Comparison of ENCODE assay signal across 8 cellular contexts in the genomic region with DNA sequence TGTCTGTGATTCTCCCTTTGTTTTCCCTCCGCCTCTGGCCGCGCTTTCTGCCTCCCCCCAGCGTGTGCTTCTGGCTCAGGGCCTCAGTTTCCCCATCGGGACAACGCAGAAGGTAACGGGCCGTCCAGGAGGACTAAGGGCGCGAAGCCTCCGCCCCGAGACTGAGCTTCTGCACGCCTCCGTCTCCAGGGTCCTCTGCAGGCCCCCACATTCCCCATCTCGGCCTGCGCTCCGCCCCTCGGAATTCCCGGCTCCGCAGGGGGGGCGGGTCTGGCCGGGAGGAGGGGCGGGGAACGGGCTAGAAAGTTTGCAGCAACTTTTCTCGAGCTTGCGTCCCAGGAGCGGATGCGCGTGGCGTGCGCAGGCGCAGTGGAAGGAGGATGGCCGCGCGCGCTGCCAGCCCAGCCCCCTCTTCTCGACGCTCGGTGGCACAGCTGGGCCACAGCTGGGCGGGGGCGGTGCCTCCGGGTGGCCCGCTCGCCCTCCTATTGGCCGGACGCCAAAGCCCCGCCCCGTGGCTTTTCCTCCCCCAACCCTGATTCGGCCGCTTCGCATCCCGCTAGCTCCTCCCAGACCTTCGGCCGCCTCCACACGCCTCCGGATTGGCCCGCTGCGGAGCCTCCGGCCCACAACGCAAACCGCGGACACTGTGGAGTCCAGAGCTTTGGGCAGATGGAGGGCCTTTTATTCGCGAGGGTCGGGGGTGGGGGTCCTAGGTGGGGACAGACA. TPM values are rescaled to one million over a fixed set of nuclear protein-coding genes. Genes with fewer than 3 reads are reported as not detected.
DNase-seq lines count a peak whose midpoint lies in the region; ATAC-seq and TF ChIP-seq lines count a peak whose summit lies in the region.

A gene (minus strand): TSS at position 199 of the 729 bp plus-strand sequence. CDS start 408 bp downstream, outside the sequence.

- peak within 1 kb of the TSS; percentile 100 for H3K27ac Mint-ChIP-seq in WTC11

- intact Hi-C loops in A673 (cut with micrococcal nuclease; ENCODE audit: unreplicated experiment), result no loop called here
- intact Hi-C loops in spleen (cut with DNase I; ENCODE audit: low total_unique reads), result no loop called here

- no TSS peak for BruUV-seq in A673 (replicated peaks; lab: Mats Ljungman, UMichigan)

- no peaks in the 10 kb centered on the region for H3K9me3 ChIP-seq in A673 (ENCODE audit: low read depth, low read length, poor library complexity, severe bottlenecking)
- H3K9me3 ChIP-seq in spleen, result no peaks in the 10 kb centered on the region

- peak; percentile 99 for DNase-seq in A673 (ENCODE audit: low spot score)
- peak; percentile 92 for DNase-seq in NCI-H2171 treated with DMSO at 0.1 percent for 48 hours (lab: John Stamatoyannopoulos, UW)
- peak; percentile 99 for DNase-seq in WTC11 (ENCODE audit: low spot score)
- peak; percentile 99 for DNase-seq in cardiac fibroblast (ENCODE audit: low read depth in 2 of 2)
- DNase-seq in inferior parietal cortex (ENCODE audit: extremely low spot score), result peak; percentile 93
- DNase-seq in spleen, result peak; percentile 97

- peak; percentile 43 to 79 (median 57) for TF ChIP-seq POLR2A in spleen (IDR thresholded peaks at IDR 0.05)

- peak within 1 kb of the TSS; percentile 97 for H3K4me3 Mint-ChIP-seq in WTC11

- H3K4me1 ChIP-seq in A673 (ENCODE audit: insufficient read depth, low read length, poor library complexity, severe bottlenecking), result peaks cover 19% of the 10 kb centered on the region
- peaks cover 3 to 71% (median 45%) of the 10 kb centered on the region in 6 donors for H3K4me1 ChIP-seq in spleen

- H3K4me1 Mint-ChIP-seq in WTC11, result peaks cover 23% of the 10 kb centered on the region

- H3K4me3 ChIP-seq in A673 (ENCODE audit: low read depth, low read length, poor library complexity, severe bottlenecking) (peak within 1 kb of the TSS; percentile 89), cardiac fibroblast (replicated peaks in 1 of 2; ENCODE audit: low read depth in 2 of 2, low read length in 2 of 2) (peak within 1 kb of the TSS; percentile 79 to 81), spleen (peak within 1 kb of the TSS; percentile 49 to 86 (median 80))

- H3K27me3 Mint-ChIP-seq in WTC11 (ENCODE audit: low read depth), result peaks cover 2% of the 10 kb centered on the region; the same call in 1 of the 2 replicates

- TF ChIP-seq CTCF in A673 (conservative IDR thresholded peaks at IDR 0.05; ENCODE audit: low read depth, low read length), result no peak
- no peak for TF ChIP-seq CTCF in WTC11 (IDR thresholded peaks at IDR 0.05)
- no peak for TF ChIP-seq CTCF in cardiac fibroblast (IDR thresholded peaks at IDR 0.05; ENCODE audit: low read depth, low read length)
- no peak for TF ChIP-seq CTCF in spleen (IDR thresholded peaks at IDR 0.05 in 8 of 11, conservative IDR thresholded peaks at IDR 0.05 in 3 of 11)

- no peaks in the 10 kb centered on the region for H3K36me3 Mint-ChIP-seq in WTC11

- H3K36me3 ChIP-seq in A673 (ENCODE audit: insufficient read depth, low read length, poor library complexity, severe bottlenecking), result no peaks in the 10 kb centered on the region
- peaks cover 0 to 9% (median 0%) of the 10 kb centered on the region in 6 donors for H3K36me3 ChIP-seq in spleen

- H3K27me3 ChIP-seq in A673 (replicated peaks; ENCODE audit: insufficient read depth, low read depth, low read length, poor library complexity), result no peaks in the 10 kb centered on the region
- peaks cover 0 to 82% (median 11%) of the 10 kb centered on the region in 7 donors for H3K27me3 ChIP-seq in spleen (replicated peaks in 1 of 7)

- CTCF ChIA-PET in A673 (lab: Charles Lee) (interaction anchor here (0.6 to 3.0 kb wide), 7 partner anchors 10 to 127 kb away, joined by 3 to 17 read pairs (median 7); no protein-coding TSS in a partner anchor), WTC11 (lab: Charles Lee) (interaction anchor here (0.5 to 5.6 kb wide), 45 partner anchors 9 to 999 kb away, joined by 3 to 175 read pairs (median 6); a partner anchor contains a TSS)

- POLR2A ChIA-PET in A673 (lab: Charles Lee; ENCODE audit: low non-redundant PET), result interaction anchor here (0.5 to 0.9 kb wide), 9 partner anchors 10 to 1580 kb away, joined by 3 to 21 read pairs (median 6); a partner anchor contains a TSS
- POLR2A ChIA-PET in WTC11 (lab: Charles Lee), result interaction anchor here (0.5 to 4.8 kb wide), 33 partner anchors 8 to 945 kb away, joined by 3 to 115 read pairs (median 4); a partner anchor contains a TSS

- ATAC-seq in GM18867 (IDR thresholded peaks at IDR 0.05; ENCODE audit: unreplicated experiment) (peak; percentile 61), HG03097 (IDR thresholded peaks at IDR 0.05; ENCODE audit: low FRiP score, unreplicated experiment) (peak; percentile 53), WTC11 (peak; percentile 62)

- 0 to 2% (median 1%) methylated on average over 44 to 65 of the region's 65 CpGs for WGBS in spleen, 5 donors

- H3K27ac ChIP-seq in A673 (ENCODE audit: low read depth, low read length, poor library complexity, severe bottlenecking) (peak within 1 kb of the TSS; percentile 98), spleen (peak within 1 kb of the TSS; percentile 70 to 90 (median 88))

- H3K9me3 Mint-ChIP-seq in WTC11, result no peaks in the 10 kb centered on the region

TF ChIP-seq in WTC11, 78 proteins besides CTCF, POLR2A, EP300 and RAD21 (continues in another document):
- TF ChIP-seq, protein P1, sequence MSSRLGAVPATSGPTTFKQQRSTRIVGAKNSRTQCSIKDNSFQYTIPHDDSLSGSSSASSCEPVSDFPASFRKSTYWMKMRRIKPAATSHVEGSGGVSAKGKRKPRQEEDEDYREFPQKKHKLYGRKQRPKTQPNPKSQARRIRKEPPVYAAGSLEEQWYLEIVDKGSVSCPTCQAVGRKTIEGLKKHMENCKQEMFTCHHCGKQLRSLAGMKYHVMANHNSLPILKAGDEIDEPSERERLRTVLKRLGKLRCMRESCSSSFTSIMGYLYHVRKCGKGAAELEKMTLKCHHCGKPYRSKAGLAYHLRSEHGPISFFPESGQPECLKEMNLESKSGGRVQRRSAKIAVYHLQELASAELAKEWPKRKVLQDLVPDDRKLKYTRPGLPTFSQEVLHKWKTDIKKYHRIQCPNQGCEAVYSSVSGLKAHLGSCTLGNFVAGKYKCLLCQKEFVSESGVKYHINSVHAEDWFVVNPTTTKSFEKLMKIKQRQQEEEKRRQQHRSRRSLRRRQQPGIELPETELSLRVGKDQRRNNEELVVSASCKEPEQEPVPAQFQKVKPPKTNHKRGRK (CRISPR knock-in tag; IDR thresholded peaks at IDR 0.05; ENCODE audit: borderline replicate concordance), result no peak
- peak; percentile 91 for TF ChIP-seq SP1 (CRISPR knock-in tag; conservative IDR thresholded peaks at IDR 0.05)
- 0 out of 2 replicates have a peak, but pooled peaks have one; percentile 6 for TF ChIP-seq NFATC4 (CRISPR knock-in tag; IDR thresholded peaks at IDR 0.05)
- TF ChIP-seq JAZF1 (CRISPR knock-in tag; IDR thresholded peaks at IDR 0.05), result no peak
- TF ChIP-seq, protein P2, sequence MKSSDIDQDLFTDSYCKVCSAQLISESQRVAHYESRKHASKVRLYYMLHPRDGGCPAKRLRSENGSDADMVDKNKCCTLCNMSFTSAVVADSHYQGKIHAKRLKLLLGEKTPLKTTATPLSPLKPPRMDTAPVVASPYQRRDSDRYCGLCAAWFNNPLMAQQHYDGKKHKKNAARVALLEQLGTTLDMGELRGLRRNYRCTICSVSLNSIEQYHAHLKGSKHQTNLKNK (CRISPR knock-in tag; IDR thresholded peaks at IDR 0.05), result peak; percentile 76
- TF ChIP-seq ZBTB21 (CRISPR knock-in tag; IDR thresholded peaks at IDR 0.05; ENCODE audit: borderline replicate concordance), result peak; percentile 88
- TF ChIP-seq, protein P3, sequence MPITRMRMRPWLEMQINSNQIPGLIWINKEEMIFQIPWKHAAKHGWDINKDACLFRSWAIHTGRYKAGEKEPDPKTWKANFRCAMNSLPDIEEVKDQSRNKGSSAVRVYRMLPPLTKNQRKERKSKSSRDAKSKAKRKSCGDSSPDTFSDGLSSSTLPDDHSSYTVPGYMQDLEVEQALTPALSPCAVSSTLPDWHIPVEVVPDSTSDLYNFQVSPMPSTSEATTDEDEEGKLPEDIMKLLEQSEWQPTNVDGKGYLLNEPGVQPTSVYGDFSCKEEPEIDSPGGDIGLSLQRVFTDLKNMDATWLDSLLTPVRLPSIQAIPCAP (CRISPR knock-in tag; IDR thresholded peaks at IDR 0.05), result no peak
- TF ChIP-seq PRRX2 (CRISPR knock-in tag; IDR thresholded peaks at IDR 0.05), result no peak
- peak; percentile 21; the same call in 1 of the 2 replicates for TF ChIP-seq HMGA2 (CRISPR knock-in tag; IDR thresholded peaks at IDR 0.05)
- TF ChIP-seq SOX15 (CRISPR knock-in tag; IDR thresholded peaks at IDR 0.05), result no peak
- TF ChIP-seq, protein P4, sequence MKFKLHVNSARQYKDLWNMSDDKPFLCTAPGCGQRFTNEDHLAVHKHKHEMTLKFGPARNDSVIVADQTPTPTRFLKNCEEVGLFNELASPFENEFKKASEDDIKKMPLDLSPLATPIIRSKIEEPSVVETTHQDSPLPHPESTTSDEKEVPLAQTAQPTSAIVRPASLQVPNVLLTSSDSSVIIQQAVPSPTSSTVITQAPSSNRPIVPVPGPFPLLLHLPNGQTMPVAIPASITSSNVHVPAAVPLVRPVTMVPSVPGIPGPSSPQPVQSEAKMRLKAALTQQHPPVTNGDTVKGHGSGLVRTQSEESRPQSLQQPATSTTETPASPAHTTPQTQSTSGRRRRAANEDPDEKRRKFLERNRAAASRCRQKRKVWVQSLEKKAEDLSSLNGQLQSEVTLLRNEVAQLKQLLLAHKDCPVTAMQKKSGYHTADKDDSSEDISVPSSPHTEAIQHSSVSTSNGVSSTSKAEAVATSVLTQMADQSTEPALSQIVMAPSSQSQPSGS (CRISPR knock-in tag; IDR thresholded peaks at IDR 0.05; ENCODE audit: borderline replicate concordance, low read depth), result no peak
- TF ChIP-seq ZNF423 (CRISPR knock-in tag; IDR thresholded peaks at IDR 0.05), result no peak

RNA-seq across cellular contexts. Expression of the gene that starts here (rescaled TPM):
- total RNA-seq in A673 (2021) (23.6 and 26.7 TPM in 2 replicates), WTC11 (2021) (26.0 to 37.0 TPM (median 36.5 TPM) in 3 replicates), spleen (10 to 100 TPM in 2 of 7 donors, 1 to 10 TPM in 5; 6.5 to 13.2 (median 8.5) TPM)
- polyA plus RNA-seq in spleen, result 1 to 10 TPM; 4.4 to 8.9 (median 5.2) TPM

Comparison
In these comparisons a context has a peak if more than half of its experiments do, and no peak if none do; other contexts are left out.
1. Peak in every context shown above with its lines: DNase-seq, ATAC-seq, H3K4me3 ChIP-seq and H3K27ac ChIP-seq.